ENCODE assay signal across 21 cellular contexts in genomic region chr22:41676134-41676533, GRCh38. TPM values are rescaled to one million over a fixed set of nuclear protein-coding genes. Genes with fewer than 3 reads are reported as not detected.
DNase-seq lines count a peak whose midpoint lies in the region; ATAC-seq and TF ChIP-seq lines count a peak whose summit lies in the region.
"Had no signal": no experiment of that assay in that cellular context is flagged by ENCODE, and none has a peak within 500 bp of the region (broad histone marks: within the 10 kb centered on the region; RNA-seq: fewer than 3 reads in every experiment).

No MANE protein-coding gene starts in this region.

- no peaks in the 10 kb centered on the region for H3K9me3 ChIP-seq in right atrium auricular region
- H3K9me3 ChIP-seq: Caco-2, SJSA1 had no signal

- H3K4me3 ChIP-seq in right atrium auricular region = no peak overlapping the region
- H3K4me3 ChIP-seq: GM12878, SJSA1 had no signal

- DNase-seq in Right ventricle myocardium inferior (ENCODE audit: missing footprints) = no peak
- no peak for DNase-seq in cardiac septum (ENCODE audit: low spot score)
- no peak for DNase-seq in Right ventricle myocardium superior
- no peak for DNase-seq in right atrium auricular region (ENCODE audit: low spot score)
- DNase-seq in activated naive CD4-positive, alpha-beta T cell treated with anti-CD3 and anti-CD28 coated beads, Interleukin-2, amount 50 U/mL, for 72 hours (ENCODE audit: low spot score in 2 of 2) = no peak
- DNase-seq in CD1c-positive myeloid dendritic cell (ENCODE audit: extremely low spot score) = no peak
- DNase-seq: Caco-2; CD4-positive, alpha-beta memory T cell; DND-41; IMR-90; NCI-H1105 treated with DMSO at 0.1 percent for 48 hours; NCI-H2029 treated with DMSO at 0.1 percent for 48 hours; NCI-H226; NCI-H510A treated with DMSO at 0.1 percent for 48 hours; NCI-H748 treated with DMSO at 0.1 percent for 48 hours; NK-92 treated with Interleukin-12 subunit alpha and Interleukin-12 subunit beta, amount 100 ng/mL, for 24 hours had no signal

- H3K9me3 Mint-ChIP-seq in activated naive CD4-positive, alpha-beta T cell treated with anti-CD3 and anti-CD28 coated beads, Interleukin-2, amount 50 U/mL, for 72 hours = no peaks in the 10 kb centered on the region
- H3K9me3 Mint-ChIP-seq: CD4-positive, alpha-beta memory T cell had no signal

- no peaks in the 10 kb centered on the region for H3K27me3 ChIP-seq in right atrium auricular region
- H3K27me3 ChIP-seq: SJSA1 had no signal

- peak overlapping the region; percentile 48 to 57 for H3K27ac ChIP-seq in right atrium auricular region
- H3K27ac ChIP-seq: KMS-11, SJSA1 had no signal

- ATAC-seq in Right ventricle myocardium inferior (peak; percentile 82), Right ventricle myocardium superior (ENCODE audit: poor library complexity) (peak; percentile 74), GM19463 (IDR thresholded peaks at IDR 0.05; ENCODE audit: unreplicated experiment) (no peak)
- no peak for ATAC-seq in activated naive CD4-positive, alpha-beta T cell treated with anti-CD3 and anti-CD28 coated beads, Interleukin-2, amount 50 U/mL, for 72 hours
- ATAC-seq: GM12878, Panc1 had no signal

- H3K36me3 Mint-ChIP-seq in activated naive CD4-positive, alpha-beta T cell treated with anti-CD3 and anti-CD28 coated beads, Interleukin-2, amount 50 U/mL, for 72 hours = peaks cover 0 to 18% of the 10 kb centered on the region in 2 donors

- intact Hi-C loops in Right ventricle myocardium inferior (cut with DNase I) (no loop called here), cardiac septum (cut with DNase I) (no loop called here), Right ventricle myocardium superior (cut with DNase I) (no loop called here)

- peaks cover 0 to 17% of the 10 kb centered on the region in 2 donors for H3K4me1 ChIP-seq in right atrium auricular region

- peaks cover 45% of the 10 kb centered on the region for H3K36me3 ChIP-seq in right atrium auricular region

- TF ChIP-seq CTCF in right atrium auricular region (IDR thresholded peaks at IDR 0.05) = no peak

- H3K27ac Mint-ChIP-seq in activated naive CD4-positive, alpha-beta T cell treated with anti-CD3 and anti-CD28 coated beads, Interleukin-2, amount 50 U/mL, for 72 hours = no peak overlapping the region

RNA-seq across cellular contexts. Expression of gene SNU13, which starts 12.5 kb away (rescaled TPM):
- 216 TPM for total RNA-seq in Right ventricle myocardium inferior
- 149 TPM for total RNA-seq in cardiac septum
- 193 TPM for total RNA-seq in Right ventricle myocardium superior
- 100 to 1,000 TPM; 183 to 226 TPM for total RNA-seq in right atrium auricular region
- total RNA-seq in activated naive CD4-positive, alpha-beta T cell treated with anti-CD3 and anti-CD28 coated beads, Interleukin-2, amount 50 U/mL, for 72 hours = 100 to 1,000 TPM; 193 to 235 TPM

RNA-seq across cellular contexts. Expression of gene MEI1, which starts 23.2 kb away (rescaled TPM):
- total RNA-seq in Right ventricle myocardium inferior (0.41 TPM), cardiac septum (0.40 TPM), Right ventricle myocardium superior (not detected), right atrium auricular region (10 to 100 TPM in 1 of 2 donors, under 1 TPM in 1; 0.71 to 15.5 TPM)
- 10 to 100 TPM; 28.3 to 36.9 TPM for total RNA-seq in activated naive CD4-positive, alpha-beta T cell treated with anti-CD3 and anti-CD28 coated beads, Interleukin-2, amount 50 U/mL, for 72 hours
- total RNA-seq: Caco-2 had no signal

RNA-seq across cellular contexts. Expression of gene XRCC6, which starts 55.0 kb away (rescaled TPM):
- total RNA-seq in Right ventricle myocardium inferior (172 TPM), cardiac septum (155 TPM), Right ventricle myocardium superior (143 TPM), right atrium auricular region (100 to 1,000 TPM; 161 to 174 TPM)
- 100 to 1,000 TPM; 283 to 423 TPM for total RNA-seq in activated naive CD4-positive, alpha-beta T cell treated with anti-CD3 and anti-CD28 coated beads, Interleukin-2, amount 50 U/mL, for 72 hours

RNA-seq across cellular contexts. Expression of gene DESI1, which starts 55.3 kb away (rescaled TPM):
- 41.6 TPM for total RNA-seq in Right ventricle myocardium inferior
- total RNA-seq in cardiac septum = 30.6 TPM
- total RNA-seq in Right ventricle myocardium superior = 38.4 TPM
- 10 to 100 TPM; 62.3 to 65.8 TPM for total RNA-seq in right atrium auricular region
- 10 to 100 TPM; 18.3 to 44.8 TPM for total RNA-seq in activated naive CD4-positive, alpha-beta T cell treated with anti-CD3 and anti-CD28 coated beads, Interleukin-2, amount 50 U/mL, for 72 hours

Comparison
In these comparisons a context has a peak if more than half of its experiments do, and no peak if none do; other contexts are left out.
1. ATAC-seq: peak in Right ventricle myocardium inferior (single experiment) and Right ventricle myocardium superior (single experiment); none in activated naive CD4-positive, alpha-beta T cell treated with anti-CD3 and anti-CD28 coated beads, Interleukin-2, amount 50 U/mL, for 72 hours (0 of 2) and GM19463 (single experiment).